Comparison of ENCODE assay signal across 1 cellular context in the genomic region with DNA sequence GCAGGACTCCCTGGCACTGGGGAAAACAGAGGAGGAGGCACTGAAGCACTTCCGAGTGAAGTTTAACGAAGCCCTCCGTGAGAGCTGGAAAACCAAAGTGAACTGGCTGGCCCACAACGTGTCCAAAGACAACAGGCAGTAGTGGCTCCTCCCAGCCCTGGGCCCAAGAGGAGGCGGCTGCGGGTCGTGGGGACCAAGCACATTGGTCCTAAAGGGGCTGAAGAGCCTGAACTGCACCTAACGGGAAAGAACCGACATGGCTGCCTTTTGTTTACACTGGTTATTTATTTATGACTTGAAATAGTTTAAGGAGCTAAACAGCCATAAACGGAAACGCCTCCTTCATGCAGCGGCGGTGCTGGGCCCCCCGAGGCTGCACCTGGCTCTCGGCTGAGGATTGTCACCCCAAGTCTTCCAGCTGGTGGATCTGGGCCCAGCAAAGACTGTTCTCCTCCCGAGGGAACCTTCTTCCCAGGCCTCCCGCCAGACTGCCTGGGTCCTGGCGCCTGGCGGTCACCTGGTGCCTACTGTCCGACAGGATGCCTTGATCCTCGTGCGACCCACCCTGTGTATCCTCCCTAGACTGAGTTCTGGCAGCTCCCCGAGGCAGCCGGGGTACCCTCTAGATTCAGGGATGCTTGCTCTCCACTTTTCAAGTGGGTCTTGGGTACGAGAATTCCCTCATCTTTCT.
TF ChIP-seq lines count a peak whose summit lies in the region.

No MANE protein-coding gene starts in this region.

TF ChIP-seq in WTC11, 78 proteins besides CTCF, POLR2A, EP300 and RAD21 (continued from another document):
- TF ChIP-seq, protein P1, sequence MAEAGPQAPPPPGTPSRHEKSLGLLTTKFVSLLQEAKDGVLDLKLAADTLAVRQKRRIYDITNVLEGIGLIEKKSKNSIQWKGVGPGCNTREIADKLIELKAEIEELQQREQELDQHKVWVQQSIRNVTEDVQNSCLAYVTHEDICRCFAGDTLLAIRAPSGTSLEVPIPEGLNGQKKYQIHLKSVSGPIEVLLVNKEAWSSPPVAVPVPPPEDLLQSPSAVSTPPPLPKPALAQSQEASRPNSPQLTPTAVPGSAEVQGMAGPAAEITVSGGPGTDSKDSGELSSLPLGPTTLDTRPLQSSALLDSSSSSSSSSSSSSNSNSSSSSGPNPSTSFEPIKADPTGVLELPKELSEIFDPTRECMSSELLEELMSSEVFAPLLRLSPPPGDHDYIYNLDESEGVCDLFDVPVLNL (CRISPR knock-in tag; IDR thresholded peaks at IDR 0.05; ENCODE audit: borderline replicate concordance, low read depth) = no peak
- TF ChIP-seq JUN (CRISPR knock-in tag; IDR thresholded peaks at IDR 0.05) (no peak), TEAD4 (CRISPR knock-in tag; IDR thresholded peaks at IDR 0.05) (no peak), FOXK1 (CRISPR knock-in tag; IDR thresholded peaks at IDR 0.05) (no peak)
- TF ChIP-seq, protein P2, sequence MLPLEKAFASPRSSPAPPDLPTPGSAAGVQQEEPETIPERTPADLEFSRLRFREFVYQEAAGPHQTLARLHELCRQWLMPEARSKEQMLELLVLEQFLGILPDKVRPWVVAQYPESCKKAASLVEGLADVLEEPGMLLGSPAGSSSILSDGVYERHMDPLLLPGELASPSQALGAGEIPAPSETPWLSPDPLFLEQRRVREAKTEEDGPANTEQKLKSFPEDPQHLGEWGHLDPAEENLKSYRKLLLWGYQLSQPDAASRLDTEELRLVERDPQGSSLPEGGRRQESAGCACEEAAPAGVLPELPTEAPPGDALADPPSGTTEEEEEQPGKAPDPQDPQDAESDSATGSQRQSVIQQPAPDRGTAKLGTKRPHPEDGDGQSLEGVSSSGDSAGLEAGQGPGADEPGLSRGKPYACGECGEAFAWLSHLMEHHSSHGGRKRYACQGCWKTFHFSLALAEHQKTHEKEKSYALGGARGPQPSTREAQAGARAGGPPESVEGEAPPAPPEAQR (CRISPR knock-in tag; IDR thresholded peaks at IDR 0.05) = no peak
TF ChIP-seq in WTC11: peak in this region for 0.
